20 cellular contexts compared by ENCODE assay signal in the genomic region with DNA sequence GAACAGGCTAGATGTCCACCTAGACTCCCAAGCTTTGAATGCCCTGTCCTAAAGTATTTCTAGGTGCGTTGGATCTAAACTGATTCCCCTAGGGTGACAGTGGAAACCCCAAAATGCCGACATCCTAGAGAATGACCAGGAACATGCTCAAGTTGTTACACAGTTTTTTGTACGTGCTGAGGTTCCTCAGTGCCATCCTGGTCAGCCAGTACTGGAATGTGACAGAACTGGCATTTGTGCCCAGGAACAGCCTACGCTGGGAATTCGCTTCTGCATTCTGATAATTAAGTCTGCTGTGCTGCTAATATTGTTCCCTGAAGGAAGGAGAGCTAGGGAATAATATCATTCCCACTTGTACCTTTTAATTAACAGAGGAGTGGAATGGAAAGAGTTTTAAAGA. TPM values are rescaled to one million over a fixed set of nuclear protein-coding genes. Genes with fewer than 3 reads are reported as not detected.
A peak's percentile ranks its signal among the peaks of the same experiment; 100 is the strongest.
DNase-seq lines count a peak whose midpoint lies in the region; ATAC-seq and TF ChIP-seq lines count a peak whose summit lies in the region.
"Had no signal": no experiment of that assay in that cellular context is flagged by ENCODE, and none has a peak within 500 bp of the region (broad histone marks: within the 10 kb centered on the region; RNA-seq: fewer than 3 reads in every experiment).

No MANE protein-coding gene starts in this region.

- H3K4me1 Mint-ChIP-seq in activated naive CD4-positive, alpha-beta T cell treated with anti-CD3 and anti-CD28 coated beads for 36 hours (ENCODE audit: low read depth) = peaks cover 31% of the 10 kb centered on the region
- peaks cover 39% of the 10 kb centered on the region for H3K4me1 Mint-ChIP-seq in nephron
- H3K4me1 Mint-ChIP-seq in T-cell = peaks cover 26 to 54% (median 51%) of the 10 kb centered on the region in 3 donors

- H3K27me3 ChIP-seq in ascending aorta (no peaks in the 10 kb centered on the region), tibial nerve (no peaks in the 10 kb centered on the region)

- no peak for TF ChIP-seq EP300 in tibial nerve (IDR thresholded peaks at IDR 0.05)

- H3K36me3 ChIP-seq in ascending aorta (no peaks in the 10 kb centered on the region), tibial nerve (no peaks in the 10 kb centered on the region)

- no peak for TF ChIP-seq POLR2A in tibial nerve (IDR thresholded peaks at IDR 0.05)

- H3K27ac ChIP-seq in ascending aorta = peak overlapping the region; percentile 67 to 81
- H3K27ac ChIP-seq in tibial nerve = peak overlapping the region; percentile 66 to 87 (median 76)
- H3K27ac ChIP-seq: parathyroid adenoma had no signal

- CTCF ChIA-PET in activated naive CD4-positive, alpha-beta T cell treated with anti-CD3 and anti-CD28 coated beads for 36 hours (lab: Charles Lee) = interaction anchor here (1.3 kb wide), 1 partner anchor 167 kb away, joined by 4 read pairs; no protein-coding TSS in a partner anchor
- CTCF ChIA-PET in T-cell (lab: Charles Lee) = interaction anchor here in 1 of 2 donors (0.6 kb wide), 1 partner anchor 224 kb away, joined by 6 read pairs; no protein-coding TSS in a partner anchor

- H3K27ac Mint-ChIP-seq in activated naive CD4-positive, alpha-beta T cell treated with anti-CD3 and anti-CD28 coated beads for 36 hours = peak overlapping the region; percentile 10
- peak overlapping the region; percentile 81 to 96 (median 85) for H3K27ac Mint-ChIP-seq in nephron
- H3K27ac Mint-ChIP-seq in T-cell = peak overlapping the region in 1 of 2 donors; percentile 39
- H3K27ac Mint-ChIP-seq: activated CD8-positive, alpha-beta memory T cell treated with anti-CD3 and anti-CD28 coated beads, Interleukin-2, amount 10 ng/mL, durations not matched to agents 7 days and 5 days; CD14-positive monocyte had no signal

- POLR2A ChIA-PET in T-cell (lab: Charles Lee) = interaction anchor here in 1 of 2 donors (0.7 to 1.1 kb wide), 2 partner anchors 9 to 84 kb away, joined by 4 read pairs; no protein-coding TSS in a partner anchor

- H3K4me3 Mint-ChIP-seq in activated naive CD4-positive, alpha-beta T cell treated with anti-CD3 and anti-CD28 coated beads for 36 hours = no peak overlapping the region
- H3K4me3 Mint-ChIP-seq in nephron (peak overlapping the region in 2 of 3 experiments; percentile 24 to 26), T-cell (no peak overlapping the region)
- H3K4me3 Mint-ChIP-seq: activated CD8-positive, alpha-beta memory T cell treated with anti-CD3 and anti-CD28 coated beads, Interleukin-2, amount 10 ng/mL, durations not matched to agents 7 days and 5 days; CD14-positive monocyte; T-helper 2 cell treated with Interferon-gamma antibody and Interleukin-4, amounts not matched to agents 5 μg/mL and 100 μg/mL, for 36 hours had no signal

- H3K36me3 Mint-ChIP-seq in activated naive CD4-positive, alpha-beta T cell treated with anti-CD3 and anti-CD28 coated beads for 36 hours (ENCODE audit: low read depth) = peaks cover 13% of the 10 kb centered on the region
- H3K36me3 Mint-ChIP-seq in nephron (ENCODE audit: low read depth) = no peaks in the 10 kb centered on the region
- peaks cover 44% of the 10 kb centered on the region for H3K36me3 Mint-ChIP-seq in T-cell

- H3K4me3 ChIP-seq in ascending aorta (no peak overlapping the region), tibial nerve (no peak overlapping the region)
- H3K4me3 ChIP-seq: skin epidermis had no signal

- no peak for DNase-seq in activated naive CD4-positive, alpha-beta T cell treated with anti-CD3 and anti-CD28 coated beads for 36 hours
- no peak for DNase-seq in activated naive CD4-positive, alpha-beta T cell (lab: John Stamatoyannopoulos, UW)
- DNase-seq in ascending aorta (ENCODE audit: low spot score in 2 of 2) (no peak), tibial nerve (ENCODE audit: low spot score in 2 of 2) (no peak), anterior cingulate cortex (lab: John Stamatoyannopoulos, UW) (no peak), T-cell (no peak)
- DNase-seq: activated CD8-positive, alpha-beta memory T cell treated with anti-CD3 and anti-CD28 coated beads, Interleukin-2, amount 10 ng/mL, durations not matched to agents 7 days and 5 days; activated gamma-delta T cell treated with Interleukin-2 at 50 U/mL for 16 hours; DMS53; foreskin fibroblast; NCI-H2171; stimulated activated CD4-positive, alpha-beta T cell treated with anti-CD3 and anti-CD28 coated beads, Interleukin-4, amount 100 ng/mL, for 1 hour had no signal

- ATAC-seq in HG02840 (IDR thresholded peaks at IDR 0.05; ENCODE audit: low FRiP score, unreplicated experiment) (no peak), T-cell (replicated peaks in 1 of 4) (no peak)
- ATAC-seq: activated CD8-positive, alpha-beta memory T cell treated with anti-CD3 and anti-CD28 coated beads, Interleukin-2, amount 10 ng/mL, durations not matched to agents 7 days and 5 days; left lobe of liver had no signal

- no peaks in the 10 kb centered on the region for H3K27me3 Mint-ChIP-seq in activated naive CD4-positive, alpha-beta T cell treated with anti-CD3 and anti-CD28 coated beads for 36 hours (ENCODE audit: low read depth)
- no peaks in the 10 kb centered on the region for H3K27me3 Mint-ChIP-seq in nephron (ENCODE audit: low read depth)
- no peaks in the 10 kb centered on the region for H3K27me3 Mint-ChIP-seq in T-cell
- H3K27me3 Mint-ChIP-seq: activated CD8-positive, alpha-beta memory T cell treated with anti-CD3 and anti-CD28 coated beads, Interleukin-2, amount 10 ng/mL, durations not matched to agents 7 days and 5 days had no signal

- H3K4me1 ChIP-seq in ascending aorta (peaks cover 6 to 20% of the 10 kb centered on the region in 2 donors), tibial nerve (peaks cover 0 to 38% (median 12%) of the 10 kb centered on the region in 4 donors)
- H3K4me1 ChIP-seq: parathyroid adenoma had no signal

- H3K9me3 ChIP-seq in ascending aorta = no peaks in the 10 kb centered on the region
- no peaks in the 10 kb centered on the region for H3K9me3 ChIP-seq in tibial nerve

- intact Hi-C loops in activated naive CD4-positive, alpha-beta T cell treated with anti-CD3 and anti-CD28 coated beads for 36 hours (cut with micrococcal nuclease) = no loop called here
- intact Hi-C loops in ascending aorta (cut with DNase I) = loop anchor here (5.0 kb wide), 1 partner anchor 165 kb away; the partner anchor contains the start of gene DUSP16

- 78 to 90% methylated on average over 5 of the region's 5 CpGs for WGBS in tibial nerve, 2 donors

- TF ChIP-seq CTCF in ascending aorta (IDR thresholded peaks at IDR 0.05) (no peak), nephron (IDR thresholded peaks at IDR 0.05; ENCODE audit: unreplicated experiment in 3 of 3) (no peak), tibial nerve (IDR thresholded peaks at IDR 0.05) (no peak)

- peaks cover 2% of the 10 kb centered on the region for H3K9me3 Mint-ChIP-seq in activated naive CD4-positive, alpha-beta T cell treated with anti-CD3 and anti-CD28 coated beads for 36 hours
- H3K9me3 Mint-ChIP-seq in nephron (no peaks in the 10 kb centered on the region), T-cell (peaks cover 0 to 8% (median 6%) of the 10 kb centered on the region in 3 donors)
- H3K9me3 Mint-ChIP-seq: CD14-positive monocyte had no signal

RNA-seq across cellular contexts. Expression of gene BORCS5, which starts 40.3 kb away (rescaled TPM):
- 10 to 100 TPM; 31.2 to 35.6 TPM for total RNA-seq in activated naive CD4-positive, alpha-beta T cell treated with anti-CD3 and anti-CD28 coated beads for 36 hours
- total RNA-seq in ascending aorta (3.0 TPM), tibial nerve (10 to 100 TPM; 14.2 to 45.0 (median 25.6) TPM), T-cell (10 to 100 TPM; 18.0 to 34.0 (median 25.5) TPM)

RNA-seq across cellular contexts. Expression of gene MANSC1, which starts 47.1 kb away (rescaled TPM):
- total RNA-seq in activated naive CD4-positive, alpha-beta T cell treated with anti-CD3 and anti-CD28 coated beads for 36 hours = 1 to 10 TPM; 3.5 TPM
- 72.1 TPM for total RNA-seq in ascending aorta
- total RNA-seq in tibial nerve = 10 to 100 TPM in 2 of 4 donors, 1 to 10 TPM in 2; 7.9 to 11.6 (median 9.6) TPM
- 1 to 10 TPM in 2 of 5 donors, under 1 TPM in 3; 0.16 to 1.6 (median 0.96) TPM for total RNA-seq in T-cell
- total RNA-seq: OCI-LY7 had no signal

Comparison
In these comparisons a context has a peak if more than half of its experiments do, and no peak if none do; other contexts are left out.
1. H3K4me3 Mint-ChIP-seq: peak in nephron (2 of 3); none in activated naive CD4-positive, alpha-beta T cell treated with anti-CD3 and anti-CD28 coated beads for 36 hours (single experiment) and T-cell (0 of 3).